13 cellular contexts compared by ENCODE assay signal in the genomic region with DNA sequence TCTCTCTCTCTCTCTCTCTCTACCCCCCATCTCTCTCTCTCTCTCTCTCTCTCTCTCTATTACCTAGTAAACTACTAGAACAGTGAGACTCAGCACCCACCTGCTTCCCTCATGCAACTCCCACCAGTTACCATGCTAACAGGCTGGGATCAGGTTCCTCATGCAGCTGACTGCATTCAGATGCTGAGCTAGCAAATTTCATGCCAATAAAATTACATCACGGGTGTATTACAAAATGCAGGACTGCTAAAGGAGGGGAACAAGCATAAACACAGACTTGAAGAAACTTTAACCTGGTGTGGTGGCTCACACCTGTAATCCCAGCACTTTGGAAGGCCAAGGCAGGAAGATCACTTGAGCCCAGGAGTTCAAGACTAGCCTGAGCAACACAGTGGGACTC.
A peak's percentile ranks its signal among the peaks of the same experiment; 100 is the strongest.
DNase-seq lines count a peak whose midpoint lies in the region; ATAC-seq and TF ChIP-seq lines count a peak whose summit lies in the region.
"Had no signal": no experiment of that assay in that cellular context is flagged by ENCODE, and none has a peak within 500 bp of the region (broad histone marks: within the 10 kb centered on the region; RNA-seq: fewer than 3 reads in every experiment).

No MANE protein-coding gene starts in this region.

- no peak for TF ChIP-seq CTCF in AG10803 (conservative IDR thresholded peaks at IDR 0.05; ENCODE audit: low read length)
- TF ChIP-seq CTCF in HFFc6 (IDR thresholded peaks at IDR 0.05), result no peak
- TF ChIP-seq CTCF in mesothelial cell of epicardium (IDR thresholded peaks at IDR 0.05; ENCODE audit: unreplicated experiment), result no peak

- peak; percentile 36 for DNase-seq in AG10803 (ENCODE audit: low read depth)
- DNase-seq in HFFc6, result no peak
- DNase-seq in mesothelial cell of epicardium (ENCODE audit: low spot score in 2 of 2, unreplicated experiment in 2 of 2), result no peak
- no peak for DNase-seq in cerebellum (ENCODE audit: low spot score)
- DNase-seq: anterior cingulate cortex, kidney, NCI-H1092 treated with DMSO at 0.1 percent for 48 hours had no signal

- H3K4me1 Mint-ChIP-seq in HFFc6 (ENCODE audit: low read depth) (peaks cover 15% of the 10 kb centered on the region), mesothelial cell of epicardium (peaks cover 8% of the 10 kb centered on the region)
- peaks cover 31% of the 10 kb centered on the region for H3K4me1 Mint-ChIP-seq in dendritic cell treated with granulocyte-macrophage colony-stimulating factor and Interleukin-4, amounts not matched to agents 40 ng/mL and 50 ng/mL, for 4 days (ENCODE audit: low read depth)

- no peak overlapping the region for H3K4me3 ChIP-seq in AG10803 (ENCODE audit: low read length)
- H3K4me3 ChIP-seq: prostate gland, thoracic aorta had no signal

- peaks cover 7% of the 10 kb centered on the region for H3K27me3 Mint-ChIP-seq in HFFc6 (ENCODE audit: insufficient read depth)
- no peaks in the 10 kb centered on the region for H3K27me3 Mint-ChIP-seq in dendritic cell treated with granulocyte-macrophage colony-stimulating factor and Interleukin-4, amounts not matched to agents 40 ng/mL and 50 ng/mL, for 4 days
- no peaks in the 10 kb centered on the region for H3K27me3 Mint-ChIP-seq in mesothelial cell of epicardium (ENCODE audit: low read depth)

- ATAC-seq in GM19452 (IDR thresholded peaks at IDR 0.05; ENCODE audit: unreplicated experiment) (no peak), HG03175 (IDR thresholded peaks at IDR 0.05; ENCODE audit: unreplicated experiment) (no peak), GM21717 (IDR thresholded peaks at IDR 0.05; ENCODE audit: unreplicated experiment) (no peak)

- no peak overlapping the region for H3K4me3 Mint-ChIP-seq in HFFc6
- no peak overlapping the region for H3K4me3 Mint-ChIP-seq in dendritic cell treated with granulocyte-macrophage colony-stimulating factor and Interleukin-4, amounts not matched to agents 40 ng/mL and 50 ng/mL, for 4 days
- H3K4me3 Mint-ChIP-seq in mesothelial cell of epicardium, result no peak overlapping the region

- peaks cover 45% of the 10 kb centered on the region for H3K36me3 Mint-ChIP-seq in HFFc6 (ENCODE audit: low read depth)
- H3K36me3 Mint-ChIP-seq in dendritic cell treated with granulocyte-macrophage colony-stimulating factor and Interleukin-4, amounts not matched to agents 40 ng/mL and 50 ng/mL, for 4 days (ENCODE audit: low read depth), result peaks cover 74% of the 10 kb centered on the region
- peaks cover 34% of the 10 kb centered on the region for H3K36me3 Mint-ChIP-seq in mesothelial cell of epicardium

- H3K27ac Mint-ChIP-seq in HFFc6 (peak overlapping the region; percentile 33), mesothelial cell of epicardium (peak overlapping the region; percentile 79)
- peak overlapping the region; percentile 71 for H3K27ac Mint-ChIP-seq in dendritic cell treated with granulocyte-macrophage colony-stimulating factor and Interleukin-4, amounts not matched to agents 40 ng/mL and 50 ng/mL, for 4 days

- H3K9me3 Mint-ChIP-seq in HFFc6 (no peaks in the 10 kb centered on the region), mesothelial cell of epicardium (no peaks in the 10 kb centered on the region)
- no peaks in the 10 kb centered on the region for H3K9me3 Mint-ChIP-seq in dendritic cell treated with granulocyte-macrophage colony-stimulating factor and Interleukin-4, amounts not matched to agents 40 ng/mL and 50 ng/mL, for 4 days

- intact Hi-C loops in dendritic cell treated with granulocyte-macrophage colony-stimulating factor and Interleukin-4, amounts not matched to agents 40 ng/mL and 50 ng/mL, for 4 days (cut with micrococcal nuclease), result no loop called here
